In genomic region chr12:28065889-28066630, GRCh38 we compare ENCODE assay signal across 29 cellular contexts.
A peak's percentile ranks its signal among the peaks of the same experiment; 100 is the strongest.
DNase-seq lines count a peak whose midpoint lies in the region; ATAC-seq, FAIRE-seq and TF ChIP-seq lines count a peak whose summit lies in the region.
"Had no signal": no experiment of that assay in that cellular context is flagged by ENCODE, and none has a peak within 500 bp of the region (broad histone marks: within the 10 kb centered on the region; RNA-seq: fewer than 3 reads in every experiment).

No MANE protein-coding gene starts in this region.

- peaks cover 19% of the 10 kb centered on the region for H3K4me1 Mint-ChIP-seq in activated T-cell treated with anti-CD3 and anti-CD28 coated beads, Interleukin-2, amount 50 U/mL, for 72 hours (ENCODE audit: low read depth)
- peaks cover 4% of the 10 kb centered on the region for H3K4me1 Mint-ChIP-seq in activated T-cell treated with anti-CD3 and anti-CD28 coated beads, Interleukin-2, amount 50 U/mL, for 4 hours (ENCODE audit: low read depth)
- H3K4me1 Mint-ChIP-seq in stimulated activated naive B cell treated with anti-CD40 and anti-IgM and Interleukin-4, amounts not matched to agents 10 μg/mL and 1 μg/mL and 100 μg/mL, for 72 hours = peaks cover 2 to 5% of the 10 kb centered on the region in 2 donors
- H3K4me1 Mint-ChIP-seq in T-helper 2 cell treated with Interferon-gamma antibody and Interleukin-4, amounts not matched to agents 5 μg/mL and 100 μg/mL, for 36 hours (ENCODE audit: low read depth) = peaks cover 1% of the 10 kb centered on the region
- H3K4me1 Mint-ChIP-seq: IgD-negative memory B cell had no signal

- ATAC-seq in activated T-cell treated with anti-CD3 and anti-CD28 coated beads, Interleukin-2, amount 50 U/mL, for 72 hours (replicated peaks in 1 of 2) = peak; percentile 52 to 72
- ATAC-seq in activated T-cell treated with anti-CD3 and anti-CD28 coated beads, Interleukin-2, amount 50 U/mL, for 4 hours = no peak
- peak; percentile 39 to 72 for ATAC-seq in stimulated activated naive B cell treated with anti-CD40 and anti-IgM and Interleukin-4, amounts not matched to agents 10 μg/mL and 1 μg/mL and 100 μg/mL, for 72 hours (replicated peaks)
- ATAC-seq: A549, foreskin keratinocyte, heart left ventricle, left ventricle myocardium superior, WTC11 had no signal

- peak overlapping the region; percentile 90 for H3K27ac Mint-ChIP-seq in activated T-cell treated with anti-CD3 and anti-CD28 coated beads, Interleukin-2, amount 50 U/mL, for 72 hours
- H3K27ac Mint-ChIP-seq in stimulated activated naive B cell treated with anti-CD40 and anti-IgM and Interleukin-4, amounts not matched to agents 10 μg/mL and 1 μg/mL and 100 μg/mL, for 72 hours = no peak overlapping the region
- no peak overlapping the region for H3K27ac Mint-ChIP-seq in T-helper 2 cell treated with Interferon-gamma antibody and Interleukin-4, amounts not matched to agents 5 μg/mL and 100 μg/mL, for 36 hours
- H3K27ac Mint-ChIP-seq: IgD-negative memory B cell, WTC11 had no signal

- H3K9me3 Mint-ChIP-seq in activated T-cell treated with anti-CD3 and anti-CD28 coated beads, Interleukin-2, amount 50 U/mL, for 72 hours = no peaks in the 10 kb centered on the region
- peaks cover 6% of the 10 kb centered on the region for H3K9me3 Mint-ChIP-seq in activated T-cell treated with anti-CD3 and anti-CD28 coated beads, Interleukin-2, amount 50 U/mL, for 4 hours
- peaks cover 6 to 7% of the 10 kb centered on the region in 2 donors for H3K9me3 Mint-ChIP-seq in stimulated activated naive B cell treated with anti-CD40 and anti-IgM and Interleukin-4, amounts not matched to agents 10 μg/mL and 1 μg/mL and 100 μg/mL, for 72 hours
- no peaks in the 10 kb centered on the region for H3K9me3 Mint-ChIP-seq in T-helper 2 cell treated with Interferon-gamma antibody and Interleukin-4, amounts not matched to agents 5 μg/mL and 100 μg/mL, for 36 hours

- FAIRE-seq in HTR-8/SVneo (lab: Jason Lieb, UNC) = peak; percentile 75
- FAIRE-seq: A549, small intestine had no signal

- TF ChIP-seq CTCF in cardiac fibroblast (IDR thresholded peaks at IDR 0.05; ENCODE audit: low read depth, low read length) (no peak), GM10248 (IDR thresholded peaks at IDR 0.05; ENCODE audit: control extremely low read depth, extremely low read depth, low read depth, missing control alignments) (no peak), GM13976 (IDR thresholded peaks at IDR 0.05; ENCODE audit: borderline replicate concordance, control extremely low read depth, extremely low read depth, insufficient read depth, missing control alignments) (no peak)

- H3K4me3 Mint-ChIP-seq in activated T-cell treated with anti-CD3 and anti-CD28 coated beads, Interleukin-2, amount 50 U/mL, for 72 hours = peak overlapping the region; percentile 15 to 52
- no peak overlapping the region for H3K4me3 Mint-ChIP-seq in activated T-cell treated with anti-CD3 and anti-CD28 coated beads, Interleukin-2, amount 50 U/mL, for 4 hours
- H3K4me3 Mint-ChIP-seq in stimulated activated naive B cell treated with anti-CD40 and anti-IgM and Interleukin-4, amounts not matched to agents 10 μg/mL and 1 μg/mL and 100 μg/mL, for 72 hours = no peak overlapping the region
- no peak overlapping the region for H3K4me3 Mint-ChIP-seq in T-helper 2 cell treated with Interferon-gamma antibody and Interleukin-4, amounts not matched to agents 5 μg/mL and 100 μg/mL, for 36 hours
- H3K4me3 Mint-ChIP-seq: IgD-negative memory B cell, WTC11 had no signal

- in situ Hi-C loops in GM13976 (cut with MboI; ENCODE audit: low sequenced_read_pairs, unreplicated experiment) = no loop called here

- POLR2A ChIA-PET in GM10248 (lab: Yijun Ruan, JAX) = no interaction called here

- CTCF ChIA-PET in GM10248 (lab: Yijun Ruan, JAX) = interaction anchor here (1.5 kb wide), 1 partner anchor 9 kb away, joined by 3 read pairs; no protein-coding TSS in a partner anchor

- H3K27me3 Mint-ChIP-seq in activated T-cell treated with anti-CD3 and anti-CD28 coated beads, Interleukin-2, amount 50 U/mL, for 72 hours (ENCODE audit: low read depth) = peaks cover 7% of the 10 kb centered on the region
- no peaks in the 10 kb centered on the region for H3K27me3 Mint-ChIP-seq in activated T-cell treated with anti-CD3 and anti-CD28 coated beads, Interleukin-2, amount 50 U/mL, for 4 hours (ENCODE audit: low read depth)
- H3K27me3 Mint-ChIP-seq in stimulated activated naive B cell treated with anti-CD40 and anti-IgM and Interleukin-4, amounts not matched to agents 10 μg/mL and 1 μg/mL and 100 μg/mL, for 72 hours = peaks cover 0 to 4% of the 10 kb centered on the region in 2 donors
- H3K27me3 Mint-ChIP-seq in T-helper 2 cell treated with Interferon-gamma antibody and Interleukin-4, amounts not matched to agents 5 μg/mL and 100 μg/mL, for 36 hours (ENCODE audit: low read depth) = peaks cover 8% of the 10 kb centered on the region

- peak in 1 of 2 donors; percentile 3 for DNase-seq in activated T-cell treated with anti-CD3 and anti-CD28 coated beads, Interleukin-2, amount 50 U/mL, for 72 hours
- DNase-seq in activated T-cell treated with anti-CD3 and anti-CD28 coated beads, Interleukin-2, amount 50 U/mL, for 4 hours = no peak
- DNase-seq in HTR-8/SVneo (ENCODE audit: insufficient read length, low spot score) = no peak
- DNase-seq in cardiac fibroblast (ENCODE audit: low read depth in 2 of 2) = peak; percentile 28 to 47
- no peak for DNase-seq in stimulated activated naive B cell treated with anti-CD40 and anti-IgM and Interleukin-4, amounts not matched to agents 10 μg/mL and 1 μg/mL and 100 μg/mL, for 72 hours
- DNase-seq in T-helper 2 cell treated with Interferon-gamma antibody and Interleukin-4, amounts not matched to agents 5 μg/mL and 100 μg/mL, for 36 hours (ENCODE audit: low spot score) = no peak
- DNase-seq in GM10248 (ENCODE audit: extremely low spot score) = no peak
- no peak for DNase-seq in GM13976 (ENCODE audit: low spot score)
- DNase-seq: central memory CD4-positive, alpha-beta T cell; cortex of kidney; effector memory CD4-positive, alpha-beta T cell; EL; foreskin keratinocyte; heart left ventricle; islet precursor cell; left ventricle myocardium superior; NCI-H1092; NCI-H1694; NCI-H82; posterior cingulate gyrus; small intestine; stomach; thyroid gland had no signal

- H3K4me3 ChIP-seq in cardiac fibroblast (replicated peaks in 1 of 2; ENCODE audit: low read depth in 2 of 2, low read length in 2 of 2) = no peak overlapping the region
- H3K4me3 ChIP-seq: A549, HAP-1, heart left ventricle, right atrium auricular region, stomach, thyroid gland, vagina had no signal

- H3K36me3 Mint-ChIP-seq in activated T-cell treated with anti-CD3 and anti-CD28 coated beads, Interleukin-2, amount 50 U/mL, for 72 hours (ENCODE audit: insufficient read depth in 2 of 2) = no peaks in the 10 kb centered on the region
- H3K36me3 Mint-ChIP-seq in activated T-cell treated with anti-CD3 and anti-CD28 coated beads, Interleukin-2, amount 50 U/mL, for 4 hours (ENCODE audit: insufficient read depth) = no peaks in the 10 kb centered on the region
- H3K36me3 Mint-ChIP-seq in stimulated activated naive B cell treated with anti-CD40 and anti-IgM and Interleukin-4, amounts not matched to agents 10 μg/mL and 1 μg/mL and 100 μg/mL, for 72 hours = no peaks in the 10 kb centered on the region
- H3K36me3 Mint-ChIP-seq in T-helper 2 cell treated with Interferon-gamma antibody and Interleukin-4, amounts not matched to agents 5 μg/mL and 100 μg/mL, for 36 hours (ENCODE audit: low read depth) = no peaks in the 10 kb centered on the region
- H3K36me3 Mint-ChIP-seq: WTC11 had no signal

Comparison
In these comparisons a context has a peak if more than half of its experiments do, and no peak if none do; other contexts are left out.
1. ATAC-seq: peak in activated T-cell treated with anti-CD3 and anti-CD28 coated beads, Interleukin-2, amount 50 U/mL, for 72 hours (2 of 2) and stimulated activated naive B cell treated with anti-CD40 and anti-IgM and Interleukin-4, amounts not matched to agents 10 μg/mL and 1 μg/mL and 100 μg/mL, for 72 hours (2 of 2); none in activated T-cell treated with anti-CD3 and anti-CD28 coated beads, Interleukin-2, amount 50 U/mL, for 4 hours (0 of 2).
2. H3K4me3 Mint-ChIP-seq: peak in activated T-cell treated with anti-CD3 and anti-CD28 coated beads, Interleukin-2, amount 50 U/mL, for 72 hours (2 of 2); none in activated T-cell treated with anti-CD3 and anti-CD28 coated beads, Interleukin-2, amount 50 U/mL, for 4 hours (single experiment), stimulated activated naive B cell treated with anti-CD40 and anti-IgM and Interleukin-4, amounts not matched to agents 10 μg/mL and 1 μg/mL and 100 μg/mL, for 72 hours (0 of 2) and T-helper 2 cell treated with Interferon-gamma antibody and Interleukin-4, amounts not matched to agents 5 μg/mL and 100 μg/mL, for 36 hours (single experiment).
3. DNase-seq: peak in cardiac fibroblast (2 of 2); none in activated T-cell treated with anti-CD3 and anti-CD28 coated beads, Interleukin-2, amount 50 U/mL, for 4 hours (single experiment), HTR-8/SVneo (single experiment), stimulated activated naive B cell treated with anti-CD40 and anti-IgM and Interleukin-4, amounts not matched to agents 10 μg/mL and 1 μg/mL and 100 μg/mL, for 72 hours (single experiment), T-helper 2 cell treated with Interferon-gamma antibody and Interleukin-4, amounts not matched to agents 5 μg/mL and 100 μg/mL, for 36 hours (single experiment), GM10248 (single experiment) and GM13976 (single experiment).